Comparison of ENCODE assay signal across 8 cellular contexts in genomic region chr2:8684421-8684884, GRCh38. TPM values are rescaled to one million over a fixed set of nuclear protein-coding genes. Genes with fewer than 3 reads are reported as not detected.
DNase-seq lines count a peak whose midpoint lies in the region; ATAC-seq and TF ChIP-seq lines count a peak whose summit lies in the region.

No MANE protein-coding gene starts in this region.

- CTCF ChIA-PET in CD8-positive, alpha-beta memory T cell (lab: Charles Lee): interaction anchor here (0.8 to 1.7 kb wide), 10 partner anchors 8 to 1480 kb away, joined by 3 to 12 read pairs (median 3); no protein-coding TSS in a partner anchor

- TF ChIP-seq CTCF in endothelial cell (IDR thresholded peaks at IDR 0.05; ENCODE audit: unreplicated experiment): no peak
- TF ChIP-seq CTCF in neural crest cell (conservative IDR thresholded peaks at IDR 0.05): no peak

- peak; percentile 30 to 57 (median 57) for DNase-seq in CD8-positive, alpha-beta memory T cell
- DNase-seq in activated CD4-positive, alpha-beta T cell treated with anti-CD3 and anti-CD28 coated beads for 48 hours: peak; percentile 61
- DNase-seq in endothelial cell (ENCODE audit: low spot score) (no peak), neural crest cell (ENCODE audit: low read depth, low spot score) (no peak), H4 (ENCODE audit: low spot score) (no peak)

- peaks cover 27 to 31% (median 31%) of the 10 kb centered on the region in 3 donors for H3K4me1 Mint-ChIP-seq in CD8-positive, alpha-beta memory T cell
- H3K4me1 Mint-ChIP-seq in IgD-negative memory B cell (peaks cover 18 to 30% (median 27%) of the 10 kb centered on the region in 3 donors), endothelial cell (ENCODE audit: unreplicated experiment) (peaks cover 26% of the 10 kb centered on the region), neural crest cell (peaks cover 47% of the 10 kb centered on the region)

- peaks cover 3 to 23% (median 12%) of the 10 kb centered on the region in 3 donors for H3K36me3 Mint-ChIP-seq in CD8-positive, alpha-beta memory T cell
- peaks cover 3% of the 10 kb centered on the region for H3K36me3 Mint-ChIP-seq in IgD-negative memory B cell
- H3K36me3 Mint-ChIP-seq in endothelial cell (ENCODE audit: low read depth, unreplicated experiment): peaks cover 7% of the 10 kb centered on the region
- H3K36me3 Mint-ChIP-seq in neural crest cell (ENCODE audit: low read depth): peaks cover 2% of the 10 kb centered on the region

- peak overlapping the region; percentile 63 for H3K4me3 ChIP-seq in CD8-positive, alpha-beta memory T cell (ENCODE audit: low read length)

- POLR2A ChIA-PET in CD8-positive, alpha-beta memory T cell (lab: Charles Lee): interaction anchor here (1.0 to 1.7 kb wide), 5 partner anchors 196 to 1481 kb away, joined by 3 to 8 read pairs (median 7); no protein-coding TSS in a partner anchor

- peak overlapping the region; percentile 81 to 99 (median 96) for H3K27ac Mint-ChIP-seq in CD8-positive, alpha-beta memory T cell
- H3K27ac Mint-ChIP-seq in IgD-negative memory B cell (peak overlapping the region in 1 of 3 donors; percentile 67), endothelial cell (ENCODE audit: unreplicated experiment) (no peak overlapping the region), neural crest cell (ENCODE audit: unreplicated experiment) (no peak overlapping the region)

- peaks cover 19% of the 10 kb centered on the region for H3K4me1 ChIP-seq in CD8-positive, alpha-beta memory T cell (ENCODE audit: insufficient read depth, low read length)

- no peaks in the 10 kb centered on the region for H3K36me3 ChIP-seq in CD8-positive, alpha-beta memory T cell (ENCODE audit: insufficient read depth, low read length)

- H3K27ac ChIP-seq in CD8-positive, alpha-beta memory T cell (ENCODE audit: low read depth, low read length): peak overlapping the region; percentile 70

- no peaks in the 10 kb centered on the region for H3K9me3 Mint-ChIP-seq in CD8-positive, alpha-beta memory T cell
- H3K9me3 Mint-ChIP-seq in IgD-negative memory B cell (peaks cover 0 to 7% (median 0%) of the 10 kb centered on the region in 3 donors), endothelial cell (ENCODE audit: unreplicated experiment) (no peaks in the 10 kb centered on the region), neural crest cell (no peaks in the 10 kb centered on the region)

- ATAC-seq in HG02678 (IDR thresholded peaks at IDR 0.05; ENCODE audit: unreplicated experiment): no peak
- ATAC-seq in GM18520 (IDR thresholded peaks at IDR 0.05; ENCODE audit: unreplicated experiment): no peak

- H3K4me3 Mint-ChIP-seq in CD8-positive, alpha-beta memory T cell: peak overlapping the region; percentile 94 to 100 (median 99)
- H3K4me3 Mint-ChIP-seq in IgD-negative memory B cell (peak overlapping the region; percentile 77 to 92 (median 86)), endothelial cell (ENCODE audit: unreplicated experiment) (peak overlapping the region; percentile 86), neural crest cell (peak overlapping the region; percentile 91)

- H3K27me3 Mint-ChIP-seq in CD8-positive, alpha-beta memory T cell: peaks cover 2 to 5% of the 10 kb centered on the region in 2 donors
- H3K27me3 Mint-ChIP-seq in IgD-negative memory B cell (peaks cover 49% of the 10 kb centered on the region), endothelial cell (ENCODE audit: unreplicated experiment) (peaks cover 12% of the 10 kb centered on the region), neural crest cell (ENCODE audit: low read depth) (peaks cover 43% of the 10 kb centered on the region)

- H3K9me3 ChIP-seq in CD8-positive, alpha-beta memory T cell (ENCODE audit: low read length): no peaks in the 10 kb centered on the region

- no peaks in the 10 kb centered on the region for H3K27me3 ChIP-seq in CD8-positive, alpha-beta memory T cell (ENCODE audit: insufficient read depth, low read length, poor library complexity, severe bottlenecking)

RNA-seq across cellular contexts. Expression of gene ID2, which starts 2.6 kb away (rescaled TPM):
- total RNA-seq in CD8-positive, alpha-beta memory T cell: 100 to 1,000 TPM; 162 to 165 TPM
- 378 TPM for polyA plus RNA-seq in CD8-positive, alpha-beta memory T cell
- polyA plus RNA-seq in IgD-negative memory B cell: 19.3 TPM
- total RNA-seq in endothelial cell (ENCODE audit: unreplicated experiment) (9.4 TPM), neural crest cell (44.1 and 46.1 TPM in 2 replicates)
- 57.8 and 80.4 TPM in 2 replicates for total RNA-seq in H4 (2014; rRNA removed; shearing (Covaris generic))

Comparison
In these comparisons a context has a peak if more than half of its experiments do, and no peak if none do; other contexts are left out.
1. DNase-seq: peak in CD8-positive, alpha-beta memory T cell (5 of 5) and activated CD4-positive, alpha-beta T cell treated with anti-CD3 and anti-CD28 coated beads for 48 hours (single experiment); none in endothelial cell (single experiment), neural crest cell (single experiment) and H4 (single experiment).
2. H3K27ac Mint-ChIP-seq: peak in CD8-positive, alpha-beta memory T cell (8 of 8); none in endothelial cell (single experiment) and neural crest cell (single experiment).
3. Peak in every context shown above with its lines, with median percentiles within 50 percentile points of each other: H3K4me3 Mint-ChIP-seq.